In the genomic region with DNA sequence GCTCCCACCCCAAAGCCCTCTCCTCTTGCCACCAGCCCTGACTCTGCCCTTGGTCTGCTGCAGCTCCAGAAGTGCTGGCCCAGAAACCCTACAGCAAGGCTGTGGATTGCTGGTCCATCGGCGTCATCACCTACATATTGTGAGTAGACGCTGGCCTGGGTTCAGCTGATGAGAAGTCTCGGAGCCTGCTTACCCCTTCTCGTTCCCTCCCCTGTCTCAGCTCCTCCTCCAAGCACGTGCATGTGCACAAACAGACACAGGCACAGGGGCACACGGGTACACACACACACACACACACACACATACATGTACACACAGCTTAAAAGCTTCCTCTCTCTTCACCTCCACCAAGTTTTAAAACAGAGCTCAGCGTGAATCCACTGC, we compare ENCODE assay signal across 12 cellular contexts. TPM values are rescaled to one million over a fixed set of nuclear protein-coding genes. Genes with fewer than 3 reads are reported as not detected.
DNase-seq lines count a peak whose midpoint lies in the region; ATAC-seq, FAIRE-seq and TF ChIP-seq lines count a peak whose summit lies in the region.
"Had no signal": no experiment of that assay in that cellular context is flagged by ENCODE, and none has a peak within 500 bp of the region (broad histone marks: within the 10 kb centered on the region; RNA-seq: fewer than 3 reads in every experiment).

No MANE protein-coding gene starts in this region.

- H3K27me3 Mint-ChIP-seq in Calu3 (ENCODE audit: unreplicated experiment) (no peaks in the 10 kb centered on the region), WTC11 (ENCODE audit: low read depth) (no peaks in the 10 kb centered on the region)
- H3K27me3 Mint-ChIP-seq: CD4-positive, CD25-positive, alpha-beta regulatory T cell had no signal

- H3K4me1 Mint-ChIP-seq in Calu3 (ENCODE audit: low read depth, unreplicated experiment) (no peaks in the 10 kb centered on the region), WTC11 (no peaks in the 10 kb centered on the region)

- H3K36me3 ChIP-seq in mammary epithelial cell (ENCODE audit: insufficient read depth, low read length) (no peaks in the 10 kb centered on the region), HepG2 (replicated peaks in 1 of 2; ENCODE audit: control insufficient read depth in 1 of 2, insufficient read depth in 2 of 2, low read length in 2 of 2) (no peaks in the 10 kb centered on the region)
- H3K36me3 ChIP-seq: lower lobe of right lung, ovary had no signal

- H3K27ac ChIP-seq in mammary epithelial cell (ENCODE audit: insufficient read depth, low read depth, low read length), result peak overlapping the region; percentile 31
- H3K27ac ChIP-seq in HepG2 (ENCODE audit: extremely low read length, insufficient read depth, low read length), result no peak overlapping the region
- H3K27ac ChIP-seq: lower lobe of right lung, ovary had no signal

- in situ Hi-C loops in mammary epithelial cell (cut with MboI; ENCODE audit: low sequenced_read_pairs in 2 of 2) (no loop called here), HepG2 (cut with HindIII; ENCODE audit: extremely low pct_ligation_motif_present, low pct_unique_long_range_greater_than_20kb) (no loop called here)

- no peak overlapping the region for H3K4me2 ChIP-seq in mammary epithelial cell (ENCODE audit: insufficient read depth, low read depth, low read length)
- H3K4me2 ChIP-seq in HepG2 (ENCODE audit: low read depth, low read length), result no peak overlapping the region

- H3K4me3 Mint-ChIP-seq in Calu3 (ENCODE audit: low read depth, unreplicated experiment), result no peak overlapping the region
- no peak overlapping the region for H3K4me3 Mint-ChIP-seq in WTC11
- H3K4me3 Mint-ChIP-seq: CD4-positive, CD25-positive, alpha-beta regulatory T cell had no signal

- DNase-seq in mammary epithelial cell (no peak), NCI-H1694 treated with DMSO at 0.1 percent for 48 hours (lab: John Stamatoyannopoulos, UW) (no peak), Calu3 (no peak), HepG2 (ENCODE audit: low spot score) (no peak), WTC11 (ENCODE audit: low spot score) (no peak)
- DNase-seq: activated gamma-delta T cell; CD4-positive, CD25-positive, alpha-beta regulatory T cell; lower lobe of right lung; ovary had no signal

- POLR2A ChIA-PET in HepG2 (lab: Yijun Ruan, JAX), result no interaction called here
- POLR2A ChIA-PET in WTC11 (lab: Charles Lee), result no interaction called here

- FAIRE-seq in HepG2 (lab: Jason Lieb, UNC), result no peak

- CTCF ChIA-PET in mammary epithelial cell (lab: Charles Lee; ENCODE audit: low non-redundant PET) (interaction anchor here (0.6 kb wide), 1 partner anchor 140 kb away, joined by 3 read pairs; no protein-coding TSS in a partner anchor), Calu3 (lab: Charles Lee) (interaction anchor here (1.5 kb wide), 2 partner anchors 38 to 45 kb away, joined by 3 to 4 read pairs; no protein-coding TSS in a partner anchor), HepG2 (lab: Yijun Ruan, JAX; ENCODE audit: low intra/inter-chr PET ratio, low total read pairs) (no interaction called here), WTC11 (lab: Charles Lee) (interaction anchor here (0.7 to 4.2 kb wide), 6 partner anchors 16 to 140 kb away, joined by 3 to 17 read pairs (median 4); no protein-coding TSS in a partner anchor)

- H3K79me2 ChIP-seq in mammary epithelial cell (ENCODE audit: insufficient read depth, low read length), result no peaks in the 10 kb centered on the region
- no peaks in the 10 kb centered on the region for H3K79me2 ChIP-seq in HepG2 (ENCODE audit: insufficient read depth, low read length)

- H2AFZ ChIP-seq in mammary epithelial cell (ENCODE audit: low read depth, low read length) (no peak overlapping the region), HepG2 (ENCODE audit: low read length) (no peak overlapping the region)

- H3K27me3 ChIP-seq in mammary epithelial cell (ENCODE audit: insufficient read depth, low read length), result no peaks in the 10 kb centered on the region
- H3K27me3 ChIP-seq in HepG2 (ENCODE audit: control insufficient read depth in 1 of 2, insufficient read depth in 2 of 2, low read length in 2 of 2), result no peaks in the 10 kb centered on the region
- H3K27me3 ChIP-seq: ovary had no signal

- TF ChIP-seq POLR2A in HepG2 (IDR thresholded peaks at IDR 0.05; ENCODE audit: insufficient read depth in 1 of 2, low read depth in 2 of 2, low read length in 2 of 2), result no peak

- TF ChIP-seq EP300 in HepG2 (IDR thresholded peaks at IDR 0.05; ENCODE audit: low read depth in 2 of 2, low read length in 2 of 2) (no peak), HepG2 (CRISPR knock-in tag; IDR thresholded peaks at IDR 0.05; ENCODE audit: borderline replicate concordance) (no peak)

- intact Hi-C loops in mammary epithelial cell (cut with micrococcal nuclease) (no loop called here), Calu3 (cut with micrococcal nuclease; ENCODE audit: unreplicated experiment) (no loop called here), HepG2 (cut with micrococcal nuclease; ENCODE audit: unreplicated experiment) (no loop called here)

- no TSS peak for BruUV-seq in mammary epithelial cell (replicated peaks; lab: Mats Ljungman, UMichigan)
- BruUV-seq in Calu3 (replicated peaks; lab: Mats Ljungman, UMichigan), result no TSS peak
- BruUV-seq in HepG2 (replicated peaks; lab: Mats Ljungman, UMichigan), result no TSS peak

- H4K20me1 ChIP-seq in mammary epithelial cell (ENCODE audit: insufficient read depth, low read length), result peaks cover 2% of the 10 kb centered on the region
- no peaks in the 10 kb centered on the region for H4K20me1 ChIP-seq in HepG2 (ENCODE audit: insufficient read depth, low read length)

- dilution Hi-C loops in mammary epithelial cell (cut with HindIII; ENCODE audit: low sequenced_read_pairs), result no loop called here

- TF ChIP-seq RAD21 in HepG2 (CRISPR knock-in tag; IDR thresholded peaks at IDR 0.05), result no peak

- H3K4me1 ChIP-seq in mammary epithelial cell (ENCODE audit: insufficient read depth, low read length) (peaks cover 12% of the 10 kb centered on the region), HepG2 (ENCODE audit: insufficient read depth, low read length) (no peaks in the 10 kb centered on the region)
- H3K4me1 ChIP-seq: lower lobe of right lung had no signal

- H3K9me3 Mint-ChIP-seq in Calu3 (ENCODE audit: low read depth, unreplicated experiment), result no peaks in the 10 kb centered on the region
- H3K9me3 Mint-ChIP-seq in WTC11, result no peaks in the 10 kb centered on the region
- H3K9me3 Mint-ChIP-seq: CD4-positive, CD25-positive, alpha-beta regulatory T cell had no signal

- WGBS in mammary epithelial cell (ENCODE audit: low coverage, missing lambda C conversion rate), result 77% methylated on average over 8 of the region's 8 CpGs
- 34% methylated on average over 7 of the region's 8 CpGs for WGBS in HepG2 (ENCODE audit: low lambda C conversion rate)

- H3K27ac Mint-ChIP-seq in Calu3 (ENCODE audit: unreplicated experiment), result no peak overlapping the region
- no peak overlapping the region for H3K27ac Mint-ChIP-seq in WTC11

- H3K9ac ChIP-seq in mammary epithelial cell (ENCODE audit: insufficient read depth, low read length) (no peak overlapping the region), HepG2 (ENCODE audit: insufficient read depth, low read depth, low read length) (no peak overlapping the region)

- H3K9me3 ChIP-seq in mammary epithelial cell (replicated peaks; ENCODE audit: insufficient read depth, low read length), result no peaks in the 10 kb centered on the region
- H3K9me3 ChIP-seq in HepG2 (ENCODE audit: low read length), result no peaks in the 10 kb centered on the region
- H3K9me3 ChIP-seq: lower lobe of right lung, ovary had no signal

- H3K36me3 Mint-ChIP-seq in Calu3 (ENCODE audit: insufficient read depth, unreplicated experiment) (no peaks in the 10 kb centered on the region), WTC11 (no peaks in the 10 kb centered on the region)
- H3K36me3 Mint-ChIP-seq: CD4-positive, CD25-positive, alpha-beta regulatory T cell had no signal

- H3K4me3 ChIP-seq in mammary epithelial cell (replicated peaks in 1 of 3; ENCODE audit: insufficient read depth in 1 of 3, low read depth in 2 of 3, low read length in 3 of 3) (no peak overlapping the region), HepG2 (replicated peaks in 1 of 3; ENCODE audit: insufficient read depth in 1 of 3, low read depth in 2 of 3, low read length in 3 of 3) (no peak overlapping the region)
- H3K4me3 ChIP-seq: lower lobe of right lung, ovary had no signal

- ATAC-seq in GM18502 (IDR thresholded peaks at IDR 0.05; ENCODE audit: poor library complexity, unreplicated experiment), result peak; percentile 22
- ATAC-seq in GM19455 (IDR thresholded peaks at IDR 0.05; ENCODE audit: unreplicated experiment), result peak; percentile 15
- ATAC-seq in HG03060 (IDR thresholded peaks at IDR 0.05; ENCODE audit: low read depth, unreplicated experiment), result peak; percentile 15
- ATAC-seq in HepG2, result no peak
- no peak for ATAC-seq in WTC11
- ATAC-seq: lower lobe of right lung had no signal

- no peak for TF ChIP-seq CTCF in mammary epithelial cell (conservative IDR thresholded peaks at IDR 0.05 in 1 of 2, IDR thresholded peaks at IDR 0.05 in 1 of 2; ENCODE audit: extremely low read depth in 1 of 2, insufficient read depth in 1 of 2, low read depth in 1 of 2, low read length in 2 of 2)
- no peak for TF ChIP-seq CTCF in Calu3 (IDR thresholded peaks at IDR 0.05; ENCODE audit: unreplicated experiment)
- no peak for TF ChIP-seq CTCF in HepG2 (CRISPR knock-in tag; IDR thresholded peaks at IDR 0.05)
- TF ChIP-seq CTCF in WTC11 (IDR thresholded peaks at IDR 0.05), result no peak

RNA-seq across cellular contexts. Expression of a gene that starts 24.3 kb away (rescaled TPM):
- total RNA-seq in mammary epithelial cell, result not detected
- polyA plus RNA-seq in mammary epithelial cell, result not detected
- polyA minus RNA-seq in mammary epithelial cell, result not detected
- not detected in 2 replicates for total RNA-seq in Calu3 (2022)
- not detected in 2 replicates for total RNA-seq in HepG2 (2016; rRNA removed; fragmentation: Illumina TruSeq; extraction: Trizol)
- total RNA-seq in HepG2 (2016; cell fraction: cytosol; rRNA removed; fragmentation: Illumina TruSeq; extraction: Trizol; ENCODE audit: low read depth), result not detected in 2 replicates
- not detected in 2 replicates for total RNA-seq in HepG2 (2016; cell fraction: insoluble cytoplasmic fraction; rRNA removed; fragmentation: Illumina TruSeq; extraction: Trizol)
- not detected in 2 replicates for total RNA-seq in HepG2 (2016; cell fraction: membrane; rRNA removed; fragmentation: Illumina TruSeq; extraction: Trizol)
- total RNA-seq in HepG2 (2016; cell fraction: nucleus; rRNA removed; fragmentation: Illumina TruSeq; extraction: Trizol), result not detected in 2 replicates
- polyA plus RNA-seq in HepG2 (2011; rRNA removed), result not detected in 2 replicates
- not detected in 2 replicates for polyA plus RNA-seq in HepG2 (2011; cell fraction: cytosol; rRNA removed)
- not detected in 2 replicates for polyA plus RNA-seq in HepG2 (2011; cell fraction: nucleus; rRNA removed)
- polyA plus RNA-seq in HepG2 (2012), result not detected in 2 replicates
- polyA plus RNA-seq in HepG2 (2016; cell fraction: cytosol; fragmentation: Illumina TruSeq; extraction: Trizol; ENCODE audit: low read depth), result not detected in 2 replicates
- polyA plus RNA-seq in HepG2 (2016; cell fraction: insoluble cytoplasmic fraction; fragmentation: Illumina TruSeq; extraction: Trizol; ENCODE audit: low read depth), result not detected in 2 replicates
- polyA plus RNA-seq in HepG2 (2016; cell fraction: membrane; fragmentation: Illumina TruSeq; extraction: Trizol; ENCODE audit: low read depth), result not detected in 2 replicates
- polyA plus RNA-seq in HepG2 (2016; cell fraction: nucleus; fragmentation: Illumina TruSeq; extraction: Trizol; ENCODE audit: insufficient read depth, low read depth), result not detected in 2 replicates
- polyA minus RNA-seq in HepG2 (2011; rRNA and poly(A)+ RNA removed; ENCODE audit: low replicate concordance), result not detected in 2 replicates
- not detected in 2 replicates for polyA minus RNA-seq in HepG2 (2011; cell fraction: cytosol; rRNA and poly(A)+ RNA removed)
- polyA minus RNA-seq in HepG2 (2011; cell fraction: nucleus; rRNA and poly(A)+ RNA removed), result not detected in 2 replicates
- 0.28 to 0.96 TPM (median 0.50 TPM) in 3 replicates for total RNA-seq in WTC11 (2021)
- total RNA-seq: CD4-positive, CD25-positive, alpha-beta regulatory T cell had no signal
- polyA plus RNA-seq: CD4-positive, CD25-positive, alpha-beta regulatory T cell had no signal

RNA-seq across cellular contexts. Expression of a gene that starts 44.4 kb away (rescaled TPM):
- total RNA-seq in mammary epithelial cell (1,000 to 10,000 TPM in 1 of 2 donors, 100 to 1,000 TPM in 1; 920 to 2,749 TPM), Calu3 (2022) (331 and 333 TPM in 2 replicates), HepG2 (2016; rRNA removed; fragmentation: Illumina TruSeq; extraction: Trizol) (0.10 and 0.24 TPM in 2 replicates), WTC11 (2021) (0.53 to 0.85 TPM (median 0.60 TPM) in 3 replicates)
- polyA plus RNA-seq in mammary epithelial cell (1,283 TPM), HepG2 (2011; rRNA removed) (0.18 TPM in 2 replicates)
- 1,625 TPM for polyA minus RNA-seq in mammary epithelial cell
- total RNA-seq in HepG2 (2016; cell fraction: cytosol; rRNA removed; fragmentation: Illumina TruSeq; extraction: Trizol; ENCODE audit: low read depth), result not detected in 2 replicates
- total RNA-seq in HepG2 (2016; cell fraction: insoluble cytoplasmic fraction; rRNA removed; fragmentation: Illumina TruSeq; extraction: Trizol), result 0.13 TPM in 1 of 2 replicates, not detected in the other
- not detected in 2 replicates for total RNA-seq in HepG2 (2016; cell fraction: membrane; rRNA removed; fragmentation: Illumina TruSeq; extraction: Trizol)
- 0.13 TPM in 1 of 2 replicates, not detected in the other for total RNA-seq in HepG2 (2016; cell fraction: nucleus; rRNA removed; fragmentation: Illumina TruSeq; extraction: Trizol)
- 0.07 and 0.22 TPM in 2 replicates for polyA plus RNA-seq in HepG2 (2011; cell fraction: cytosol; rRNA removed)
- polyA plus RNA-seq in HepG2 (2011; cell fraction: nucleus; rRNA removed), result 0.13 and 0.55 TPM in 2 replicates
- 0.12 TPM in 1 of 2 replicates, not detected in the other for polyA plus RNA-seq in HepG2 (2012)
- polyA plus RNA-seq in HepG2 (2016; cell fraction: cytosol; fragmentation: Illumina TruSeq; extraction: Trizol; ENCODE audit: low read depth), result not detected in 2 replicates
- 0.33 TPM in 1 of 2 replicates, not detected in the other for polyA plus RNA-seq in HepG2 (2016; cell fraction: insoluble cytoplasmic fraction; fragmentation: Illumina TruSeq; extraction: Trizol; ENCODE audit: low read depth)
- polyA plus RNA-seq in HepG2 (2016; cell fraction: membrane; fragmentation: Illumina TruSeq; extraction: Trizol; ENCODE audit: low read depth), result not detected in 2 replicates
- 0.25 and 0.37 TPM in 2 replicates for polyA plus RNA-seq in HepG2 (2016; cell fraction: nucleus; fragmentation: Illumina TruSeq; extraction: Trizol; ENCODE audit: insufficient read depth, low read depth)
- polyA minus RNA-seq in HepG2 (2011; rRNA and poly(A)+ RNA removed; ENCODE audit: low replicate concordance), result 0.10 and 113 TPM in 2 replicates
- polyA minus RNA-seq in HepG2 (2011; cell fraction: cytosol; rRNA and poly(A)+ RNA removed), result 0.69 and 1.1 TPM in 2 replicates
- polyA minus RNA-seq in HepG2 (2011; cell fraction: nucleus; rRNA and poly(A)+ RNA removed), result 0.37 and 0.39 TPM in 2 replicates

Comparison
In these comparisons a context has a peak if more than half of its experiments do, and no peak if none do; other contexts are left out.
1. ATAC-seq: peak in GM18502 (single experiment), GM19455 (single experiment) and HG03060 (single experiment); none in HepG2 (single experiment) and WTC11 (single experiment).
2. RNA of a gene that starts 44.4 kb away (total RNA-seq): 920 to 2,749 TPM in mammary epithelial cell and 331 to 333 TPM in Calu3; 0.53 to 0.85 TPM in WTC11 and 0.10 to 0.24 TPM in HepG2; every median in the first group is over 100 times any median in the second.